1 cellular context compared by ENCODE assay signal in the genomic region with DNA sequence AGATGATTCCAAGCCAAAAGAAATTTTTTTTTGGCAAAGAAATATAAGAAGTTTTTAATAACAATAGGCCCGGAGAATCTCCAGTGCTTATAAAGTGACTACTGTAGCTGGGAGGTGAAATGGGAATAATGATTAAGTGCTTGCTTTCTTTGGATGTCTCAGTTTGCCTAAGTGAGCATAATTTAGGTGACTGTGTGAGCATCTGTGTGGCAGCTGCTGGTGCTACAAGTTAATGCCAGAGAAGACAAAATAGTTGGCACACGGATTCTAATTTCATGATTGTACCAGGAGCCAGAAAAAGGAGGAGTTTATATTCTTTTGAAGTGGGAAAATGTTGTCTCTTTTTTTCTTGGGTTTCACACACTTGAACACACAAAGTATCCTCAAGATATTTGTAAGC.
TF ChIP-seq lines count a peak whose summit lies in the region.

No MANE protein-coding gene starts in this region.

TF ChIP-seq in A549, 52 proteins besides CTCF, POLR2A, EP300 and RAD21 (continued from another document):
- TF ChIP-seq, protein P1, sequence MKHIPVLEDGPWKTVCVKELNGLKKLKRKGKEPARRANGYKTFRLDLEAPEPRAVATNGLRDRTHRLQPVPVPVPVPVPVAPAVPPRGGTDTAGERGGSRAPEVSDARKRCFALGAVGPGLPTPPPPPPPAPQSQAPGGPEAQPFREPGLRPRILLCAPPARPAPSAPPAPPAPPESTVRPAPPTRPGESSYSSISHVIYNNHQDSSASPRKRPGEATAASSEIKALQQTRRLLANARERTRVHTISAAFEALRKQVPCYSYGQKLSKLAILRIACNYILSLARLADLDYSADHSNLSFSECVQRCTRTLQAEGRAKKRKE (CRISPR knock-in tag; IDR thresholded peaks at IDR 0.05; ENCODE audit: low read depth): no peak
- TF ChIP-seq HEYL (CRISPR knock-in tag; IDR thresholded peaks at IDR 0.05) (no peak), EHMT2 (IDR thresholded peaks at IDR 0.05; ENCODE audit: low read depth) (no peak)
TF ChIP-seq in A549: peak in this region for 0.
